In the genomic region with DNA sequence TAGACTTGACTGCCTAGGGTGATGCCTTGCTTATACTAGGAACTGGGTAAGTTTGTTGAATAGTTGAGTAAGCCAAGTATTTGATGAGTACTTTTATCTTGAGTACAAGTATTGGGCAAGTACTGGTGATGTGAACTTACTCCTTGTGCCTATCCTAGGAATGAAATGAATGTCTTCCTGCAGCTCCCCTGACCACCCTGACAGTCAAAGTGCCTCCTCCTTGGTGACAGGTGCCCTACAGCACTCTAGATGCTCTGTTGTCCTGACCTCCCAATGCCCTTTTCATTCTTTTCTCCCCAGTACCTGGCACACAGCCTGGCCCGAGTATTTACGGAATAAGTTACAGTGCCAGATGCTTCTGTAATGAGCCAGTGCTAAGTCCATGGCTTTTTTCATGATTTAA, we compare ENCODE assay signal across 11 cellular contexts. TPM values are rescaled to one million over a fixed set of nuclear protein-coding genes. Genes with fewer than 3 reads are reported as not detected.
DNase-seq lines count a peak whose midpoint lies in the region; FAIRE-seq and TF ChIP-seq lines count a peak whose summit lies in the region.
"Had no signal": no experiment of that assay in that cellular context is flagged by ENCODE, and none has a peak within 500 bp of the region (broad histone marks: within the 10 kb centered on the region; RNA-seq: fewer than 3 reads in every experiment).

No MANE protein-coding gene starts in this region.

- TF ChIP-seq POLR2A in spleen (IDR thresholded peaks at IDR 0.05) (no peak), testis (IDR thresholded peaks at IDR 0.05) (no peak)

- H3K4me3 ChIP-seq in epithelial cell of proximal tubule (ENCODE audit: low read depth, low read length) = no peak overlapping the region
- no peak overlapping the region for H3K4me3 ChIP-seq in spleen
- no peak overlapping the region for H3K4me3 ChIP-seq in testis
- H3K4me3 ChIP-seq: SK-N-MC had no signal

- TF ChIP-seq CTCF in epithelial cell of proximal tubule (conservative IDR thresholded peaks at IDR 0.05; ENCODE audit: low read depth, low read length) (no peak), neural crest cell (conservative IDR thresholded peaks at IDR 0.05) (no peak), spleen (IDR thresholded peaks at IDR 0.05 in 8 of 11, conservative IDR thresholded peaks at IDR 0.05 in 3 of 11) (no peak), D721Med (IDR thresholded peaks at IDR 0.05; ENCODE audit: insufficient read depth, missing control alignments) (no peak), testis (IDR thresholded peaks at IDR 0.05) (no peak)

- intact Hi-C loops in spleen (cut with DNase I; ENCODE audit: low total_unique reads) (no loop called here), testis (cut with DNase I; ENCODE audit: low total_unique reads) (no loop called here)

- H3K9me3 Mint-ChIP-seq in neural crest cell = no peaks in the 10 kb centered on the region

- DNase-seq in DMS79 (lab: John Stamatoyannopoulos, UW) (peak; percentile 44), NCI-H2196 treated with DMSO at 0.1 percent for 48 hours (lab: John Stamatoyannopoulos, UW; ENCODE audit: unreplicated experiment) (peak; percentile 25), epithelial cell of proximal tubule (ENCODE audit: low read depth) (peak; percentile 19), neural crest cell (ENCODE audit: low read depth, low spot score) (no peak), spleen (no peak), cerebellum (ENCODE audit: low spot score) (no peak), D721Med (ENCODE audit: insufficient read length, low spot score) (no peak), testis (no peak)
- DNase-seq: activated T-cell treated with anti-CD3 and anti-CD28 coated beads, Interleukin-2, amount 50 U/mL, for 48 hours had no signal

- FAIRE-seq in D721Med (lab: Jason Lieb, UNC) = no peak

- H3K27me3 ChIP-seq in spleen (replicated peaks in 1 of 7) (no peaks in the 10 kb centered on the region), testis (no peaks in the 10 kb centered on the region)

- no peaks in the 10 kb centered on the region for H3K9me3 ChIP-seq in spleen
- H3K9me3 ChIP-seq in testis = no peaks in the 10 kb centered on the region

- no peak overlapping the region for H3K27ac ChIP-seq in spleen
- no peak overlapping the region for H3K27ac ChIP-seq in testis
- H3K27ac ChIP-seq: SK-N-MC had no signal

- peaks cover 0 to 92% (median 37%) of the 10 kb centered on the region in 6 donors for H3K36me3 ChIP-seq in spleen
- no peaks in the 10 kb centered on the region for H3K36me3 ChIP-seq in testis (ENCODE audit: low read depth, missing control alignments)

- no peaks in the 10 kb centered on the region for H3K4me1 Mint-ChIP-seq in neural crest cell

- peaks cover 16% of the 10 kb centered on the region for H3K36me3 Mint-ChIP-seq in neural crest cell (ENCODE audit: low read depth)

- 71 to 92% (median 88%) methylated on average over 2 of the region's 2 CpGs for WGBS in spleen, 5 donors
- WGBS in testis, 2 donors = 45% methylated on average over 2 of the region's 2 CpGs

- H3K27me3 Mint-ChIP-seq in neural crest cell (ENCODE audit: low read depth) = no peaks in the 10 kb centered on the region

- H3K4me3 Mint-ChIP-seq in neural crest cell = no peak overlapping the region

- H3K4me1 ChIP-seq in spleen (no peaks in the 10 kb centered on the region), testis (no peaks in the 10 kb centered on the region)

- peak overlapping the region; percentile 39 for H3K27ac Mint-ChIP-seq in neural crest cell (ENCODE audit: unreplicated experiment)

RNA-seq across cellular contexts. Expression of gene PCSK9, which starts 25.5 kb away (rescaled TPM):
- 1.1 and 21.7 TPM in 2 replicates for total RNA-seq in epithelial cell of proximal tubule
- 23.7 and 24.1 TPM in 2 replicates for total RNA-seq in neural crest cell
- total RNA-seq in spleen = under 1 TPM in 5 of 7 donors, not detected in 2; 0.10 to 0.85 (median 0.18) TPM
- polyA plus RNA-seq in spleen = under 1 TPM in 2 of 3 donors, not detected in 1; 0.03 to 0.26 TPM
- total RNA-seq in cerebellum = 44.8 TPM
- total RNA-seq in testis = 1 to 10 TPM; 1.1 to 1.9 TPM
- polyA plus RNA-seq in testis (ENCODE audit: insufficient read depth, low read depth, low replicate concordance) = 1.3 TPM
- total RNA-seq: mononuclear cell had no signal

Comparison
In these comparisons a context has a peak if more than half of its experiments do, and no peak if none do; other contexts are left out.
1. DNase-seq: peak in DMS79 (single experiment), NCI-H2196 treated with DMSO at 0.1 percent for 48 hours (single experiment) and epithelial cell of proximal tubule (single experiment); none in neural crest cell (single experiment), spleen (single experiment), cerebellum (single experiment), D721Med (single experiment) and testis (single experiment).